ENCODE assay signal across 1 cellular context in the genomic region with DNA sequence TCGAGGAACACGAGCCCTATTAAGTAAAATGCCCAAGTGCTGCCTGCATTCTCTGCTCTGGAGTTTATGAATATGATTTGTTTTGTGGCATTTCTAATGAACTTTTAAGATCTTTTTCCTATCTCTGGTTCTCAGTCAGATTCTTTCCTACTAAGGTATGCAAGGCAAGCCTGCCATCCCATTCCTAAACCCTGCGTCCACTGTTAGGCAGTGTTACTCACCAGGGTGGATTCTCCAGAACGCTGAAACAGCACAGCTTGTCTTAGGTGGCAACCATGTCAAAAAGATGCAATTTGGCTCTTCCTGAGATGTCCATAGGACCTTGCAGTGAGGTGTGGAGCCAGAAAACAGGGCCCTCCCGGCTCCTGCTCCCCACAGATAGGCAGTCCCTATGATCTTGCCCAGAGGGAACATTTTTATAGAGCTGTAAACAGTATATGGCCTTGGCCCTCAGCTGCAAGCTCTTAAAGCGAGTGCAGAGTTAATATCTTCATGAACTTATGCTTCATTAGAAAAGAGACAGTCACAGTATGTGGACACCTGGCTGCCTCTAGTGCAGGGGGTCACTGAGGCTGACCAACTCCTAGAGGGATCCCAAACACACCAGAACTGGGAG.
TF ChIP-seq lines count a peak whose summit lies in the region.

No MANE protein-coding gene starts in this region.

TF ChIP-seq in GM23338, 12 proteins besides CTCF, POLR2A, EP300 and RAD21 (continued from another document):
- TF ChIP-seq ZNF462 (CRISPR knock-in tag; IDR thresholded peaks at IDR 0.05): no peak
- no peak for TF ChIP-seq ZNF114 (CRISPR knock-in tag; IDR thresholded peaks at IDR 0.05)
- no peak for TF ChIP-seq ETS1 (IDR thresholded peaks at IDR 0.05)
- TF ChIP-seq, protein P1, sequence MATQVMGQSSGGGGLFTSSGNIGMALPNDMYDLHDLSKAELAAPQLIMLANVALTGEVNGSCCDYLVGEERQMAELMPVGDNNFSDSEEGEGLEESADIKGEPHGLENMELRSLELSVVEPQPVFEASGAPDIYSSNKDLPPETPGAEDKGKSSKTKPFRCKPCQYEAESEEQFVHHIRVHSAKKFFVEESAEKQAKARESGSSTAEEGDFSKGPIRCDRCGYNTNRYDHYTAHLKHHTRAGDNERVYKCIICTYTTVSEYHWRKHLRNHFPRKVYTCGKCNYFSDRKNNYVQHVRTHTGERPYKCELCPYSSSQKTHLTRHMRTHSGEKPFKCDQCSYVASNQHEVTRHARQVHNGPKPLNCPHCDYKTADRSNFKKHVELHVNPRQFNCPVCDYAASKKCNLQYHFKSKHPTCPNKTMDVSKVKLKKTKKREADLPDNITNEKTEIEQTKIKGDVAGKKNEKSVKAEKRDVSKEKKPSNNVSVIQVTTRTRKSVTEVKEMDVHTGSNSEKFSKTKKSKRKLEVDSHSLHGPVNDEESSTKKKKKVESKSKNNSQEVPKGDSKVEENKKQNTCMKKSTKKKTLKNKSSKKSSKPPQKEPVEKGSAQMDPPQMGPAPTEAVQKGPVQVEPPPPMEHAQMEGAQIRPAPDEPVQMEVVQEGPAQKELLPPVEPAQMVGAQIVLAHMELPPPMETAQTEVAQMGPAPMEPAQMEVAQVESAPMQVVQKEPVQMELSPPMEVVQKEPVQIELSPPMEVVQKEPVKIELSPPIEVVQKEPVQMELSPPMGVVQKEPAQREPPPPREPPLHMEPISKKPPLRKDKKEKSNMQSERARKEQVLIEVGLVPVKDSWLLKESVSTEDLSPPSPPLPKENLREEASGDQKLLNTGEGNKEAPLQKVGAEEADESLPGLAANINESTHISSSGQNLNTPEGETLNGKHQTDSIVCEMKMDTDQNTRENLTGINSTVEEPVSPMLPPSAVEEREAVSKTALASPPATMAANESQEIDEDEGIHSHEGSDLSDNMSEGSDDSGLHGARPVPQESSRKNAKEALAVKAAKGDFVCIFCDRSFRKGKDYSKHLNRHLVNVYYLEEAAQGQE (IDR thresholded peaks at IDR 0.05; ENCODE audit: unreplicated experiment): no peak
- TF ChIP-seq NANOG (IDR thresholded peaks at IDR 0.05; ENCODE audit: borderline replicate concordance): no peak
- TF ChIP-seq STAT1 (IDR thresholded peaks at IDR 0.05; ENCODE audit: unreplicated experiment): no peak
- no peak for TF ChIP-seq EZH2 (IDR thresholded peaks at IDR 0.05; ENCODE audit: low read depth, unreplicated experiment)
- TF ChIP-seq ZNF331 (CRISPR knock-in tag; IDR thresholded peaks at IDR 0.05; ENCODE audit: low read depth): no peak
- no peak for TF ChIP-seq JUNB (IDR thresholded peaks at IDR 0.05; ENCODE audit: unreplicated experiment)
- no peak for TF ChIP-seq CREB1 (CRISPR knock-in tag; IDR thresholded peaks at IDR 0.05; ENCODE audit: low read depth)
